Comparison of ENCODE assay signal across 27 cellular contexts in genomic region chr1:96478228-96478627, GRCh38.
"Had no signal": no experiment of that assay in that cellular context is flagged by ENCODE, and none has a peak within 500 bp of the region (broad histone marks: within the 10 kb centered on the region; RNA-seq: fewer than 3 reads in every experiment).

No MANE protein-coding gene starts in this region.

- H2AFZ ChIP-seq: hepatocyte had no signal

- H3K4me1 ChIP-seq: adrenal gland, gastrocnemius medialis, pancreas, prostate gland, stomach, thyroid gland, upper lobe of left lung, vagina had no signal

- H3K4me3 ChIP-seq: adrenal gland, cardiac muscle cell, coronary artery, dorsolateral prefrontal cortex, gastrocnemius medialis, hepatocyte, pancreas, prostate gland, smooth muscle cell, stomach, thyroid gland, upper lobe of left lung, vagina had no signal

- H3K4me2 ChIP-seq: hepatocyte, smooth muscle cell had no signal

- H3K79me2 ChIP-seq: hepatocyte had no signal

- H3K27me3 ChIP-seq: adrenal gland, dorsolateral prefrontal cortex, gastrocnemius medialis, hepatocyte, pancreas, stomach, thyroid gland, upper lobe of left lung, vagina had no signal

- DNase-seq: activated B cell treated with CpG ODN at 0.5 μM for 24 hours; activated CD4-positive, alpha-beta T cell treated with anti-CD3 and anti-CD28 coated beads for 4 hours; activated CD4-positive, alpha-beta T cell treated with anti-CD3 and anti-CD28 coated beads, Interleukin-2, amount 50 U/mL, for 4 hours; activated CD8-positive, alpha-beta memory T cell treated with anti-CD3 and anti-CD28 coated beads for 24 hours; activated effector memory CD4-positive, alpha-beta T cell treated with Interleukin-2 at 50 U/mL for 16 hours; activated naive CD4-positive, alpha-beta T cell treated with anti-CD3 and anti-CD28 coated beads for 36 hours; activated naive CD8-positive, alpha-beta T cell treated with anti-CD3 and anti-CD28 coated beads for 36 hours; adrenal gland; aorta; dorsolateral prefrontal cortex; effector memory CD4-positive, alpha-beta T cell; gastrocnemius medialis; left cardiac atrium; left ventricle myocardium superior; nucleus accumbens; pancreas; stimulated activated CD4-positive, alpha-beta T cell treated with anti-CD3 and anti-CD28 coated beads, Interleukin-1b, Interleukin-23, amount 100 ng/mL, for 48 hours; stimulated activated naive B cell treated with anti-CD40 and anti-IgM and Interleukin-4, amounts not matched to agents 10 μg/mL and 1 μg/mL and 100 μg/mL, for 72 hours; stomach; thyroid gland; upper lobe of left lung had no signal

- H3K36me3 ChIP-seq: adrenal gland, cardiac muscle cell, gastrocnemius medialis, pancreas, prostate gland, stomach, thyroid gland, upper lobe of left lung, vagina had no signal

- H3K9me3 ChIP-seq: adrenal gland, gastrocnemius medialis, pancreas, prostate gland, stomach, thyroid gland, upper lobe of left lung, vagina had no signal

- H3K27ac ChIP-seq: adrenal gland, cardiac muscle cell, coronary artery, dorsolateral prefrontal cortex, gastrocnemius medialis, hepatocyte, pancreas, prostate gland, stomach, thyroid gland, upper lobe of left lung, vagina had no signal
